Comparison of ENCODE assay signal across 1 cellular context in the genomic region with DNA sequence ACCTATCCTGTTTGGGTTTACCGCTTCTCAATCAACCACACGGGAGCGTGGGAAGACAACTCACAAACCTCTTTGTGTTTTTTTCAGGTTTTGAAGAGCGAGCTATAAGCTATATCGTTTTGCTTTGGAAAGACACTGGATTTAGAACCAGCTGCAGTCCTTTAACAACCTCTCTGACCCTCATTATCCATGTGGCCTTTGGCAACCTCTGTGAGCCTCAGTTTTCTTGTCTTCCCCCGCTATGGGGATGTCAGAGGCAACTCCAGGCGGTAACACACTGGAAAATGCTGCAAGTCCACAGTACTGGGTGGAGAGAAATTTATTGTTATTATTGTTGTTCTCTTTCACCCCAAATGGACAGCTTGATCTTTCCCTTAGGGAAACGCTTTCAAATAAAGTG.
TF ChIP-seq lines count a peak whose summit lies in the region.

No MANE protein-coding gene starts in this region.

TF ChIP-seq in GM23338, 12 proteins besides CTCF, POLR2A, EP300 and RAD21 (continued from another document):
- TF ChIP-seq, protein P1, sequence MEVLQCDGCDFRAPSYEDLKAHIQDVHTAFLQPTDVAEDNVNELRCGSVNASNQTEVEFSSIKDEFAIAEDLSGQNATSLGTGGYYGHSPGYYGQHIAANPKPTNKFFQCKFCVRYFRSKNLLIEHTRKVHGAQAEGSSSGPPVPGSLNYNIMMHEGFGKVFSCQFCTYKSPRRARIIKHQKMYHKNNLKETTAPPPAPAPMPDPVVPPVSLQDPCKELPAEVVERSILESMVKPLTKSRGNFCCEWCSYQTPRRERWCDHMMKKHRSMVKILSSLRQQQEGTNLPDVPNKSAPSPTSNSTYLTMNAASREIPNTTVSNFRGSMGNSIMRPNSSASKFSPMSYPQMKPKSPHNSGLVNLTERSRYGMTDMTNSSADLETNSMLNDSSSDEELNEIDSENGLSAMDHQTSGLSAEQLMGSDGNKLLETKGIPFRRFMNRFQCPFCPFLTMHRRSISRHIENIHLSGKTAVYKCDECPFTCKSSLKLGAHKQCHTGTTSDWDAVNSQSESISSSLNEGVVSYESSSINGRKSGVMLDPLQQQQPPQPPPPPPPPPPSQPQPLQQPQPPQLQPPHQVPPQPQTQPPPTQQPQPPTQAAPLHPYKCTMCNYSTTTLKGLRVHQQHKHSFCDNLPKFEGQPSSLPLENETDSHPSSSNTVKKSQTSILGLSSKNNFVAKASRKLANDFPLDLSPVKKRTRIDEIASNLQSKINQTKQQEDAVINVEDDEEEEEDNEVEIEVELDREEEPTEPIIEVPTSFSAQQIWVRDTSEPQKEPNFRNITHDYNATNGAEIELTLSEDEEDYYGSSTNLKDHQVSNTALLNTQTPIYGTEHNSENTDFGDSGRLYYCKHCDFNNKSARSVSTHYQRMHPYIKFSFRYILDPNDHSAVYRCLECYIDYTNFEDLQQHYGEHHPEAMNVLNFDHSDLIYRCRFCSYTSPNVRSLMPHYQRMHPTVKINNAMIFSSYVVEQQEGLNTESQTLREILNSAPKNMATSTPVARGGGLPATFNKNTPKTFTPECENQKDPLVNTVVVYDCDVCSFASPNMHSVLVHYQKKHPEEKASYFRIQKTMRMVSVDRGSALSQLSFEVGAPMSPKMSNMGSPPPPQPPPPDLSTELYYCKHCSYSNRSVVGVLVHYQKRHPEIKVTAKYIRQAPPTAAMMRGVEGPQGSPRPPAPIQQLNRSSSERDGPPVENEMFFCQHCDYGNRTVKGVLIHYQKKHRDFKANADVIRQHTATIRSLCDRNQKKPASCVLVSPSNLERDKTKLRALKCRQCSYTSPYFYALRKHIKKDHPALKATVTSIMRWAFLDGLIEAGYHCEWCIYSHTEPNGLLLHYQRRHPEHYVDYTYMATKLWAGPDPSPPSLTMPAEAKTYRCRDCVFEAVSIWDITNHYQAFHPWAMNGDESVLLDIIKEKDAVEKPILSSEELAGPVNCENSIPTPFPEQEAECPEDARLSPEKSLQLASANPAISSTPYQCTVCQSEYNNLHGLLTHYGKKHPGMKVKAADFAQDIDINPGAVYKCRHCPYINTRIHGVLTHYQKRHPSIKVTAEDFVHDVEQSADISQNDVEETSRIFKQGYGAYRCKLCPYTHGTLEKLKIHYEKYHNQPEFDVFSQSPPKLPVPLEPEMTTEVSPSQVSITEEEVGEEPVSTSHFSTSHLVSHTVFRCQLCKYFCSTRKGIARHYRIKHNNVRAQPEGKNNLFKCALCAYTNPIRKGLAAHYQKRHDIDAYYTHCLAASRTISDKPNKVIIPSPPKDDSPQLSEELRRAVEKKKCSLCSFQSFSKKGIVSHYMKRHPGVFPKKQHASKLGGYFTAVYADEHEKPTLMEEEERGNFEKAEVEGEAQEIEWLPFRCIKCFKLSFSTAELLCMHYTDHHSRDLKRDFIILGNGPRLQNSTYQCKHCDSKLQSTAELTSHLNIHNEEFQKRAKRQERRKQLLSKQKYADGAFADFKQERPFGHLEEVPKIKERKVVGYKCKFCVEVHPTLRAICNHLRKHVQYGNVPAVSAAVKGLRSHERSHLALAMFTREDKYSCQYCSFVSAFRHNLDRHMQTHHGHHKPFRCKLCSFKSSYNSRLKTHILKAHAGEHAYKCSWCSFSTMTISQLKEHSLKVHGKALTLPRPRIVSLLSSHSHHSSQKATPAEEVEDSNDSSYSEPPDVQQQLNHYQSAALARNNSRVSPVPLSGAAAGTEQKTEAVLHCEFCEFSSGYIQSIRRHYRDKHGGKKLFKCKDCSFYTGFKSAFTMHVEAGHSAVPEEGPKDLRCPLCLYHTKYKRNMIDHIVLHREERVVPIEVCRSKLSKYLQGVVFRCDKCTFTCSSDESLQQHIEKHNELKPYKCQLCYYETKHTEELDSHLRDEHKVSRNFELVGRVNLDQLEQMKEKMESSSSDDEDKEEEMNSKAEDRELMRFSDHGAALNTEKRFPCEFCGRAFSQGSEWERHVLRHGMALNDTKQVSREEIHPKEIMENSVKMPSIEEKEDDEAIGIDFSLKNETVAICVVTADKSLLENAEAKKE (CRISPR knock-in tag; IDR thresholded peaks at IDR 0.05), result no peak
- TF ChIP-seq STAT1 (IDR thresholded peaks at IDR 0.05; ENCODE audit: unreplicated experiment) (no peak), POLR2AphosphoS5 (IDR thresholded peaks at IDR 0.05; ENCODE audit: low read depth) (no peak), NANOG (IDR thresholded peaks at IDR 0.05; ENCODE audit: borderline replicate concordance) (no peak)
